1 cellular context compared by ENCODE assay signal in genomic region chr9:113879318-113879717, GRCh38.
A peak's percentile ranks its signal among the peaks of the same experiment; 100 is the strongest.
TF ChIP-seq lines count a peak whose summit lies in the region.

No MANE protein-coding gene starts in this region.

TF ChIP-seq in K562, 482 proteins besides CTCF, POLR2A, EP300 and RAD21 (continued from another document):
- TF ChIP-seq BCLAF1 (IDR thresholded peaks at IDR 0.05; ENCODE audit: borderline replicate concordance in 1 of 2, control insufficient read depth in 1 of 2, low read depth in 2 of 2, low read length in 1 of 2) (no peak), ZNF57 (CRISPR knock-in tag; IDR thresholded peaks at IDR 0.05) (no peak), TEAD2 (tag; IDR thresholded peaks at IDR 0.05) (no peak), ZNF232 (CRISPR knock-in tag; IDR thresholded peaks at IDR 0.05) (no peak), ZFP1 (CRISPR knock-in tag; IDR thresholded peaks at IDR 0.05) (no peak), ZBTB2 (IDR thresholded peaks at IDR 0.05) (no peak), CBX1 (IDR thresholded peaks at IDR 0.05; ENCODE audit: low read depth) (no peak), GATA2 (CRISPR knock-in tag; IDR thresholded peaks at IDR 0.05) (no peak), SMAD4 (CRISPR knock-in tag; conservative IDR thresholded peaks at IDR 0.05) (no peak), FOXA3 (CRISPR knock-in tag; conservative IDR thresholded peaks at IDR 0.05 in 1 of 2, IDR thresholded peaks at IDR 0.05 in 1 of 2) (no peak), MYC (IDR thresholded peaks at IDR 0.05; ENCODE audit: low read depth, low read length) (peak; percentile 55), MYC (CRISPR knock-in tag; IDR thresholded peaks at IDR 0.05; ENCODE audit: borderline replicate concordance, low read depth) (no peak), MAZ (CRISPR knock-in tag; conservative IDR thresholded peaks at IDR 0.05 in 1 of 2, IDR thresholded peaks at IDR 0.05 in 1 of 2) (no peak), KAT8 (IDR thresholded peaks at IDR 0.05; ENCODE audit: low read depth) (no peak), SFPQ (IDR thresholded peaks at IDR 0.05; ENCODE audit: low read depth, low read length) (no peak), TSHZ1 (CRISPR knock-in tag; IDR thresholded peaks at IDR 0.05) (no peak), TEAD4 (IDR thresholded peaks at IDR 0.05; ENCODE audit: low read length) (no peak), TEAD4 (CRISPR knock-in tag; IDR thresholded peaks at IDR 0.05; ENCODE audit: borderline replicate concordance) (no peak), ZNF785 (CRISPR knock-in tag; IDR thresholded peaks at IDR 0.05) (no peak), HDAC1 (IDR thresholded peaks at IDR 0.05) (no peak), MXD1 (CRISPR knock-in tag; IDR thresholded peaks at IDR 0.05; ENCODE audit: borderline replicate concordance, poor library complexity, severe bottlenecking) (no peak), U2AF1 (optimal IDR thresholded peaks at IDR 0.05; ENCODE audit: low read depth, low read length) (no peak), ZBTB5 (IDR thresholded peaks at IDR 0.05) (no peak), MAFK (IDR thresholded peaks at IDR 0.05; ENCODE audit: low read length) (no peak), ELF1 (tag; IDR thresholded peaks at IDR 0.05) (peak; percentile 47; the same call in 1 of the 2 replicates), ZNF639 (CRISPR knock-in tag; conservative IDR thresholded peaks at IDR 0.05 in 1 of 2, IDR thresholded peaks at IDR 0.05 in 1 of 2) (0 out of 4 replicates have a peak, but pooled peaks of 1 of the 2 experiments have one; percentile 17), MGA (IDR thresholded peaks at IDR 0.05) (peak; percentile 48; the same call in 1 of the 2 replicates), RNF2 (IDR thresholded peaks at IDR 0.05) (no peak), ETV5 (CRISPR knock-in tag; IDR thresholded peaks at IDR 0.05; ENCODE audit: low read depth) (no peak)
TF ChIP-seq in K562: peak in this region for 22.
